11 cellular contexts compared by ENCODE assay signal in the genomic region with DNA sequence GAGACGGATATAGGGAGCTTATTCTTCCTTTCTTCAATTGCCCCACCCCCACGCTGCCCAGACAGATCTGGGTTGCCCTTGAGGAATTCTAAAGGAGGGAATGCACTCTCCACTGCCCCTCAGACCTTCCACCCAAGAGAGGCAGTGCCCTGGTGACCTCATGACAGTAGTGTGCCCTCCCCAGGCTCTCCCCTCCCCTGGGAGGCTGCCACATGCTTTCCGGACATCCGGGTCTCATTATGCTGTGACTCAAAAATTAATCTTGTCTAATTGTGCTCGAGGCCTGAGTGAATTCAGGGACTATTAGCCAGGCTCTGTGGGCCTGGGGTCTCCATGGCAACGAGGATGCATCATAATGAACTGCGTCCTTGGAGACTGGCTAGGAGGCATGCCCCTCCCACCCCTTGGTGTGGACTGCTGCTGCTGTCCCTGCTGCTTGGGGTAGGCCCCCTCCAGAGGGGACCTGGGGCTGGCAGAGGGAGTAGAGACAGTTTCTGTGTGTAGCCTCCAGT. TPM values are rescaled to one million over a fixed set of nuclear protein-coding genes. Genes with fewer than 3 reads are reported as not detected.
A peak's percentile ranks its signal among the peaks of the same experiment; 100 is the strongest.
DNase-seq lines count a peak whose midpoint lies in the region; ATAC-seq, FAIRE-seq and TF ChIP-seq lines count a peak whose summit lies in the region.
"Had no signal": no experiment of that assay in that cellular context is flagged by ENCODE, and none has a peak within 500 bp of the region (broad histone marks: within the 10 kb centered on the region; RNA-seq: fewer than 3 reads in every experiment).

No MANE protein-coding gene starts in this region.

- H3K9me2 ChIP-seq in neural cell (ENCODE audit: insufficient read depth, low read length), result no peaks in the 10 kb centered on the region

- H3K4me3 ChIP-seq in choroid plexus epithelial cell (ENCODE audit: low read depth, low read length) (no peak overlapping the region), neural cell (ENCODE audit: low read length) (peak overlapping the region; percentile 46)

- H3K79me2 ChIP-seq in neural cell (replicated peaks; ENCODE audit: insufficient read depth, low read length), result peaks cover 25% of the 10 kb centered on the region

- FAIRE-seq in HTR-8/SVneo (lab: Jason Lieb, UNC), result no peak

- TF ChIP-seq CTCF in choroid plexus epithelial cell (conservative IDR thresholded peaks at IDR 0.05; ENCODE audit: low read depth, low read length), result no peak
- peak; percentile 12 for TF ChIP-seq CTCF in neural cell (IDR thresholded peaks at IDR 0.05; ENCODE audit: poor library complexity, severe bottlenecking)

- H3K4me2 ChIP-seq in neural cell (ENCODE audit: low read length), result no peak overlapping the region

- H3K9ac ChIP-seq in neural cell (ENCODE audit: low read length), result peak overlapping the region; percentile 36

- peak; percentile 54 for TF ChIP-seq EP300 in neural cell (conservative IDR thresholded peaks at IDR 0.05; ENCODE audit: poor library complexity, severe bottlenecking)

- H4K20me1 ChIP-seq in neural cell (ENCODE audit: insufficient read depth), result no peaks in the 10 kb centered on the region

- no peaks in the 10 kb centered on the region for H3K4me1 Mint-ChIP-seq in activated naive CD8-positive, alpha-beta T cell treated with anti-CD3 and anti-CD28 coated beads, Interleukin-2, amount 50 U/mL, for 24 hours

- H3F3A ChIP-seq in neural cell (ENCODE audit: insufficient read depth, low read length, poor library complexity, severe bottlenecking), result no peaks in the 10 kb centered on the region

- H3K4me3 Mint-ChIP-seq in activated naive CD8-positive, alpha-beta T cell treated with anti-CD3 and anti-CD28 coated beads, Interleukin-2, amount 50 U/mL, for 24 hours, result no peak overlapping the region
- H3K4me3 Mint-ChIP-seq: activated T-cell treated with anti-CD3 and anti-CD28 coated beads, Interleukin-2, amount 50 U/mL, for 72 hours had no signal

- TF ChIP-seq RAD21 in neural cell (conservative IDR thresholded peaks at IDR 0.05), result no peak

- H3K27me3 ChIP-seq in neural cell (ENCODE audit: insufficient read depth, low read depth, low read length), result no peaks in the 10 kb centered on the region

- no peaks in the 10 kb centered on the region for H3K9me3 Mint-ChIP-seq in activated naive CD8-positive, alpha-beta T cell treated with anti-CD3 and anti-CD28 coated beads, Interleukin-2, amount 50 U/mL, for 24 hours
- H3K9me3 Mint-ChIP-seq: activated T-cell treated with anti-CD3 and anti-CD28 coated beads, Interleukin-2, amount 50 U/mL, for 72 hours had no signal

- H3K36me3 Mint-ChIP-seq in activated naive CD8-positive, alpha-beta T cell treated with anti-CD3 and anti-CD28 coated beads, Interleukin-2, amount 50 U/mL, for 24 hours (ENCODE audit: low read depth), result no peaks in the 10 kb centered on the region

- ATAC-seq in GM19395 (IDR thresholded peaks at IDR 0.05; ENCODE audit: unreplicated experiment), result no peak
- ATAC-seq in activated naive CD8-positive, alpha-beta T cell treated with anti-CD3 and anti-CD28 coated beads, Interleukin-2, amount 50 U/mL, for 24 hours, result no peak
- ATAC-seq: activated T-cell treated with anti-CD3 and anti-CD28 coated beads, Interleukin-2, amount 50 U/mL, for 72 hours; esophagus mucosa had no signal

- peak overlapping the region; percentile 55 for H3K27ac ChIP-seq in neural cell (ENCODE audit: low read length)

- H3K9me3 ChIP-seq in neural cell (ENCODE audit: low read length), result no peaks in the 10 kb centered on the region

- H3K27ac Mint-ChIP-seq in activated naive CD8-positive, alpha-beta T cell treated with anti-CD3 and anti-CD28 coated beads, Interleukin-2, amount 50 U/mL, for 24 hours, result no peak overlapping the region
- H3K27ac Mint-ChIP-seq: activated T-cell treated with anti-CD3 and anti-CD28 coated beads, Interleukin-2, amount 50 U/mL, for 72 hours had no signal

- DNase-seq in D341Med (ENCODE audit: low spot score), result peak; percentile 68
- peak; percentile 78 for DNase-seq in NCI-H1436 treated with DMSO at 0.1 percent for 48 hours (lab: John Stamatoyannopoulos, UW)
- DNase-seq in choroid plexus epithelial cell (ENCODE audit: low read depth), result peak; percentile 72
- DNase-seq in HTR-8/SVneo (ENCODE audit: insufficient read length, low spot score), result no peak
- no peak for DNase-seq in HK-2 (ENCODE audit: unreplicated experiment)
- DNase-seq in activated naive CD8-positive, alpha-beta T cell treated with anti-CD3 and anti-CD28 coated beads, Interleukin-2, amount 50 U/mL, for 24 hours, result no peak
- DNase-seq: activated T-cell treated with anti-CD3 and anti-CD28 coated beads, Interleukin-2, amount 50 U/mL, for 72 hours; SHP77 treated with DMSO at 0.1 percent for 48 hours had no signal

- H3K36me3 ChIP-seq in neural cell (ENCODE audit: insufficient read depth, low read length), result no peaks in the 10 kb centered on the region

- peaks cover 4% of the 10 kb centered on the region for H3K27me3 Mint-ChIP-seq in activated naive CD8-positive, alpha-beta T cell treated with anti-CD3 and anti-CD28 coated beads, Interleukin-2, amount 50 U/mL, for 24 hours

- H2AFZ ChIP-seq in neural cell (ENCODE audit: low read depth, low read length), result no peak overlapping the region

TF ChIP-seq in neural cell, 6 proteins besides CTCF, POLR2A, EP300 and RAD21:
- TF ChIP-seq EZH2 (IDR thresholded peaks at IDR 0.05; ENCODE audit: borderline replicate concordance, insufficient read depth, low read length, poor library complexity, severe bottlenecking), result no peak
- TF ChIP-seq MXI1 (conservative IDR thresholded peaks at IDR 0.05; ENCODE audit: poor library complexity, severe bottlenecking), result peak; percentile 25
- peak; percentile 8 for TF ChIP-seq POLR2AphosphoS5 (IDR thresholded peaks at IDR 0.05)
- TF ChIP-seq SMC3 (conservative IDR thresholded peaks at IDR 0.05; ENCODE audit: poor library complexity), result peak; percentile 14

RNA-seq across cellular contexts. Expression of a gene that starts 20.8 kb away (rescaled TPM):
- 15.1 and 17.1 TPM in 2 replicates for polyA plus RNA-seq in neural cell
- 22.4 and 22.9 TPM in 2 replicates for polyA minus RNA-seq in neural cell

Comparison
In these comparisons a context has a peak if more than half of its experiments do, and no peak if none do; other contexts are left out.
1. DNase-seq: peak in D341Med (single experiment), NCI-H1436 treated with DMSO at 0.1 percent for 48 hours (single experiment) and choroid plexus epithelial cell (single experiment); none in HTR-8/SVneo (single experiment), HK-2 (single experiment) and activated naive CD8-positive, alpha-beta T cell treated with anti-CD3 and anti-CD28 coated beads, Interleukin-2, amount 50 U/mL, for 24 hours (single experiment).